In the genomic region with DNA sequence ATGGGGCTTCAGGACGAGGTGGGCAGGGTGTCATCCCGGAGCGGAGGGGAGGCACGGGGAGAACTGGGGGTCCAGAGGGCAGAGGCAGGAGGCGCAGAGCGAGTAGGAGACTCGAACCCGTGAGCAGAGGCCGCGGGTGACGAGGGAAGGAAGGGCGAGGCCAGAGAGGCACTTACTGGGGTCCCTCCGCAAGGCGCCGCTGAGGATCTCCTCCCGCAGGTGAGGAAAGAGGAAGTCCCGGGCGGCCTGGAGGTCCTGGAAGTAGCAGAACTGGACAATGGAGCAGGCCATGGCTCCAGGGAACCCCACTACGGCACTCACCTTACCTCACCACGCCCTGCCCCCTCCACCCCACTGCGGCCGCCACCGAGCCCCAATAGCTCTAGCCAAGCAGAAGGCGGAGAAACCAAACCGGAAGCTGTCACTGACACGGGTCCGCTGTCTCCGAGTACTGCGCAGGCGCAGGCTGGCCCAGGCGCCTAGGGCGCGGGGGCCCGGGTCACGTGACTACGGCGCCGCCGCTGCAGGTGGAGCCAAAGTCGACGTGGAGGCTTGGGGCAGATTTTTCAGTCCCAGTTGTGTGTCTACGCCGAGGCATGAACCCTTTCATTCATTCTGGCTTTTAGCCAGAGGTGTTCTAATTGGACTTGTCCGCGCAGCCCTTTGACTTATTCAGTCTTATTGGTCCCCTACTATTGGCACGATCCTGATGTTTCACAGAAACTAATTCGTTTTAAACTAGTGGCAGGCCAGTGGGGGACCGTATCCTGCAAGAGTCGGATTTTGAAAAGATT, we compare ENCODE assay signal across 8 cellular contexts. TPM values are rescaled to one million over a fixed set of nuclear protein-coding genes. Genes with fewer than 3 reads are reported as not detected.
DNase-seq lines count a peak whose midpoint lies in the region; ATAC-seq, FAIRE-seq and TF ChIP-seq lines count a peak whose summit lies in the region.

A gene with protein sequence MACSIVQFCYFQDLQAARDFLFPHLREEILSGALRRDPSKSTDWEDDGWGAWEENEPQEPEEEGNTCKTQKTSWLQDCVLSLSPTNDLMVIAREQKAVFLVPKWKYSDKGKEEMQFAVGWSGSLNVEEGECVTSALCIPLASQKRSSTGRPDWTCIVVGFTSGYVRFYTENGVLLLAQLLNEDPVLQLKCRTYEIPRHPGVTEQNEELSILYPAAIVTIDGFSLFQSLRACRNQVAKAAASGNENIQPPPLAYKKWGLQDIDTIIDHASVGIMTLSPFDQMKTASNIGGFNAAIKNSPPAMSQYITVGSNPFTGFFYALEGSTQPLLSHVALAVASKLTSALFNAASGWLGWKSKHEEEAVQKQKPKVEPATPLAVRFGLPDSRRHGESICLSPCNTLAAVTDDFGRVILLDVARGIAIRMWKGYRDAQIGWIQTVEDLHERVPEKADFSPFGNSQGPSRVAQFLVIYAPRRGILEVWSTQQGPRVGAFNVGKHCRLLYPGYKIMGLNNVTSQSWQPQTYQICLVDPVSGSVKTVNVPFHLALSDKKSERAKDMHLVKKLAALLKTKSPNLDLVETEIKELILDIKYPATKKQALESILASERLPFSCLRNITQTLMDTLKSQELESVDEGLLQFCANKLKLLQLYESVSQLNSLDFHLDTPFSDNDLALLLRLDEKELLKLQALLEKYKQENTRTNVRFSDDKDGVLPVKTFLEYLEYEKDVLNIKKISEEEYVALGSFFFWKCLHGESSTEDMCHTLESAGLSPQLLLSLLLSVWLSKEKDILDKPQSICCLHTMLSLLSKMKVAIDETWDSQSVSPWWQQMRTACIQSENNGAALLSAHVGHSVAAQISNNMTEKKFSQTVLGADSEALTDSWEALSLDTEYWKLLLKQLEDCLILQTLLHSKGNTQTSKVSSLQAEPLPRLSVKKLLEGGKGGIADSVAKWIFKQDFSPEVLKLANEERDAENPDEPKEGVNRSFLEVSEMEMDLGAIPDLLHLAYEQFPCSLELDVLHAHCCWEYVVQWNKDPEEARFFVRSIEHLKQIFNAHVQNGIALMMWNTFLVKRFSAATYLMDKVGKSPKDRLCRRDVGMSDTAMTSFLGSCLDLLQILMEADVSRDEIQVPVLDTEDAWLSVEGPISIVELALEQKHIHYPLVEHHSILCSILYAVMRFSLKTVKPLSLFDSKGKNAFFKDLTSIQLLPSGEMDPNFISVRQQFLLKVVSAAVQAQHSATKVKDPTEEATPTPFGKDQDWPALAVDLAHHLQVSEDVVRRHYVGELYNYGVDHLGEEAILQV (N-terminal part only) (minus strand): TSS at position 407 of the 794 bp plus-strand sequence. CDS start 116 bp downstream, at position 291.

- peaks cover 5% of the 10 kb centered on the region for H3K27me3 Mint-ChIP-seq in activated naive CD8-positive, alpha-beta T cell treated with anti-CD3 and anti-CD28 coated beads for 36 hours

- H3K36me3 Mint-ChIP-seq in activated naive CD8-positive, alpha-beta T cell treated with anti-CD3 and anti-CD28 coated beads for 36 hours, result peaks cover 19% of the 10 kb centered on the region

- no peaks in the 10 kb centered on the region for H3K9me3 Mint-ChIP-seq in activated naive CD8-positive, alpha-beta T cell treated with anti-CD3 and anti-CD28 coated beads for 36 hours

- 0 to 1% methylated on average over 49 of the region's 49 CpGs for WGBS in pancreas, 2 donors

- H3K4me3 Mint-ChIP-seq in activated naive CD8-positive, alpha-beta T cell treated with anti-CD3 and anti-CD28 coated beads for 36 hours, result no peak within 1 kb of the TSS

- DNase-seq in NCI-H1105 (lab: John Stamatoyannopoulos, UW) (peak; percentile 98), SKM-1 (lab: John Stamatoyannopoulos, UW; ENCODE audit: unreplicated experiment) (peak; percentile 99), Right ventricle myocardium inferior (ENCODE audit: missing footprints) (peak; percentile 96), pancreas (peak; percentile 95 to 99 (median 97)), tibial artery (peak; percentile 93 to 96)
- DNase-seq in activated naive CD8-positive, alpha-beta T cell treated with anti-CD3 and anti-CD28 coated beads for 36 hours, result peak; percentile 98

- no peak for FAIRE-seq in pancreas (lab: Jason Lieb, UNC)

- H3K27me3 ChIP-seq in pancreas (no peaks in the 10 kb centered on the region), tibial artery (no peaks in the 10 kb centered on the region)

- intact Hi-C loops in Right ventricle myocardium inferior (cut with DNase I), result loop anchor here (5.0 kb wide), 1 partner anchor 255 kb away; a partner anchor contains a TSS
- intact Hi-C loops in pancreas (cut with DNase I), result no loop called here
- intact Hi-C loops in tibial artery (cut with DNase I; ENCODE audit: low total_unique reads), result no loop called here

- H3K27ac Mint-ChIP-seq in activated naive CD8-positive, alpha-beta T cell treated with anti-CD3 and anti-CD28 coated beads for 36 hours, result no peak within 1 kb of the TSS

- TF ChIP-seq POLR2A in GM10847 (IDR thresholded peaks at IDR 0.05; ENCODE audit: extremely low read depth, insufficient read length), result peak; percentile 77

- TF ChIP-seq CTCF in pancreas (IDR thresholded peaks at IDR 0.05), result no peak
- TF ChIP-seq CTCF in tibial artery (IDR thresholded peaks at IDR 0.05), result no peak

- H3K4me3 ChIP-seq in pancreas (peak within 1 kb of the TSS; percentile 72 to 93 (median 84)), tibial artery (peak within 1 kb of the TSS; percentile 95 to 99)

- peaks cover 11 to 27% (median 15%) of the 10 kb centered on the region in 3 donors for H3K4me1 ChIP-seq in pancreas
- peaks cover 0 to 39% (median 20%) of the 10 kb centered on the region in 4 donors for H3K4me1 ChIP-seq in tibial artery

- peaks cover 0 to under 1% (median 0%) of the 10 kb centered on the region in 3 donors for H3K36me3 ChIP-seq in pancreas
- H3K36me3 ChIP-seq in tibial artery, result no peaks in the 10 kb centered on the region

- H3K4me1 Mint-ChIP-seq in activated naive CD8-positive, alpha-beta T cell treated with anti-CD3 and anti-CD28 coated beads for 36 hours, result peaks cover 14% of the 10 kb centered on the region

- ATAC-seq in HG02642 (IDR thresholded peaks at IDR 0.05; ENCODE audit: poor library complexity, unreplicated experiment) (peak; percentile 97), Right ventricle myocardium inferior (peak; percentile 97), pancreas (peak; percentile 97 to 99 (median 98))

- H3K27ac ChIP-seq in pancreas (peak within 1 kb of the TSS; percentile 70 to 84 (median 78)), tibial artery (peak within 1 kb of the TSS; percentile 91 to 92)

- H3K9me3 ChIP-seq in pancreas (no peaks in the 10 kb centered on the region), tibial artery (no peaks in the 10 kb centered on the region)

RNA-seq across cellular contexts. Expression of the gene that starts here (rescaled TPM):
- total RNA-seq in activated naive CD8-positive, alpha-beta T cell treated with anti-CD3 and anti-CD28 coated beads for 36 hours, result 10 to 100 TPM; 51.0 to 55.9 TPM
- total RNA-seq in Right ventricle myocardium inferior (22.1 TPM), pancreas (10 to 100 TPM; 14.3 to 26.2 (median 16.0) TPM)
- polyA plus RNA-seq in pancreas, result 1 to 10 TPM; 4.8 to 9.8 TPM

Comparison
In these comparisons a context has a peak if more than half of its experiments do, and no peak if none do; other contexts are left out.
1. Peak in every context shown above with its lines: DNase-seq, ATAC-seq, H3K4me3 ChIP-seq and H3K27ac ChIP-seq.